ENCODE assay signal across 24 cellular contexts in genomic region chr2:235702186-235702585, GRCh38.
DNase-seq lines count a peak whose midpoint lies in the region; ATAC-seq and TF ChIP-seq lines count a peak whose summit lies in the region.
"Had no signal": no experiment of that assay in that cellular context is flagged by ENCODE, and none has a peak within 500 bp of the region (broad histone marks: within the 10 kb centered on the region; RNA-seq: fewer than 3 reads in every experiment).

No MANE protein-coding gene starts in this region.

- peaks cover 77% of the 10 kb centered on the region for H3K79me2 ChIP-seq in mammary epithelial cell (ENCODE audit: insufficient read depth, low read length)

- H3K36me3 Mint-ChIP-seq in naive thymus-derived CD8-positive, alpha-beta T cell, result no peaks in the 10 kb centered on the region

- in situ Hi-C loops in mammary epithelial cell (cut with MboI; ENCODE audit: low sequenced_read_pairs in 2 of 2), result no loop called here

- TF ChIP-seq CTCF in AG04450 (IDR thresholded peaks at IDR 0.05; ENCODE audit: low read depth, low read length) (no peak), RWPE1 (conservative IDR thresholded peaks at IDR 0.05; ENCODE audit: low read depth) (no peak), esophagus muscularis mucosa (IDR thresholded peaks at IDR 0.05) (no peak), sigmoid colon (IDR thresholded peaks at IDR 0.05) (no peak), mammary epithelial cell (conservative IDR thresholded peaks at IDR 0.05 in 1 of 2, IDR thresholded peaks at IDR 0.05 in 1 of 2; ENCODE audit: extremely low read depth in 1 of 2, insufficient read depth in 1 of 2, low read depth in 1 of 2, low read length in 2 of 2) (no peak)

- peaks cover 4% of the 10 kb centered on the region; the same call in 1 of the 2 replicates for H3K9me3 ChIP-seq in AG04450 (ENCODE audit: control insufficient read depth, insufficient read depth, low read length)
- no peaks in the 10 kb centered on the region for H3K9me3 ChIP-seq in esophagus muscularis mucosa
- H3K9me3 ChIP-seq in sigmoid colon, result no peaks in the 10 kb centered on the region
- H3K9me3 ChIP-seq in mammary epithelial cell (replicated peaks; ENCODE audit: insufficient read depth, low read length), result no peaks in the 10 kb centered on the region
- H3K9me3 ChIP-seq: BE2C, Caco-2, prostate gland had no signal

- POLR2A ChIA-PET in AG04450 (lab: Yijun Ruan, JAX), result no interaction called here
- POLR2A ChIA-PET in RWPE1 (lab: Yijun Ruan, JAX; ENCODE audit: low non-redundant PET), result no interaction called here
- POLR2A ChIA-PET in naive thymus-derived CD8-positive, alpha-beta T cell (lab: Charles Lee), result no interaction called here

- peaks cover 0 to 6% (median 2%) of the 10 kb centered on the region in 5 donors for H3K27me3 Mint-ChIP-seq in naive thymus-derived CD8-positive, alpha-beta T cell
- H3K27me3 Mint-ChIP-seq: type B pancreatic cell had no signal

- no peak for TF ChIP-seq EP300 in esophagus muscularis mucosa (IDR thresholded peaks at IDR 0.05)
- TF ChIP-seq EP300 in sigmoid colon (IDR thresholded peaks at IDR 0.05), result no peak

- TF ChIP-seq POLR2A in esophagus muscularis mucosa (IDR thresholded peaks at IDR 0.05; ENCODE audit: low read depth) (no peak), sigmoid colon (IDR thresholded peaks at IDR 0.05) (no peak)

- DNase-seq in AG04450 (ENCODE audit: low read depth, low spot score) (no peak), RWPE1 (ENCODE audit: low spot score) (no peak), esophagus muscularis mucosa (ENCODE audit: extremely low spot score) (no peak), sigmoid colon (no peak), NCI-H510A (lab: John Stamatoyannopoulos, UW) (no peak), NAMALWA (ENCODE audit: low spot score) (no peak), mammary epithelial cell (no peak)
- no peak for DNase-seq in naive thymus-derived CD8-positive, alpha-beta T cell
- DNase-seq: activated CD4-positive, alpha-beta T cell treated with anti-CD3 and anti-CD28 coated beads, Interleukin-2, amount 10 ng/mL, durations not matched to agents 7 days and 5 days; activated T-cell treated with anti-CD3 and anti-CD28 coated beads, Interleukin-2, amount 50 U/mL, for 4 hours; BE2C; brain microvascular endothelial cell; Caco-2; DMS79; GDM1; kidney; NCI-H510A treated with DMSO at 0.1 percent for 48 hours; NK-92 treated with Interleukin-12 subunit alpha and Interleukin-12 subunit beta, amount 100 ng/mL, for 24 hours; SIG-M5; stimulated activated naive CD8-positive, alpha-beta T cell treated with anti-CD3 and anti-CD28 coated beads, Interleukin-15, amount 100 ng/mL, for 72 hours; SW 1271; T-helper 9 cell had no signal

- intact Hi-C loops in esophagus muscularis mucosa (cut with DNase I) (no loop called here), sigmoid colon (cut with DNase I) (no loop called here), mammary epithelial cell (cut with micrococcal nuclease) (loop anchor here (2.0 kb wide), 1 partner anchor 27 kb away; no protein-coding TSS in a partner anchor)

- no peak overlapping the region for H3K27ac Mint-ChIP-seq in naive thymus-derived CD8-positive, alpha-beta T cell
- H3K27ac Mint-ChIP-seq: activated CD4-positive, alpha-beta T cell treated with anti-CD3 and anti-CD28 coated beads, Interleukin-2, amount 10 ng/mL, durations not matched to agents 7 days and 5 days; stimulated activated naive CD8-positive, alpha-beta T cell treated with anti-CD3 and anti-CD28 coated beads, Interleukin-15, amount 100 ng/mL, for 72 hours; type B pancreatic cell had no signal

- no peaks in the 10 kb centered on the region for H3K9me3 Mint-ChIP-seq in naive thymus-derived CD8-positive, alpha-beta T cell
- H3K9me3 Mint-ChIP-seq: activated CD4-positive, alpha-beta T cell treated with anti-CD3 and anti-CD28 coated beads, Interleukin-2, amount 10 ng/mL, durations not matched to agents 7 days and 5 days; activated T-cell treated with anti-CD3 and anti-CD28 coated beads, Interleukin-2, amount 50 U/mL, for 4 hours; stimulated activated naive CD8-positive, alpha-beta T cell treated with anti-CD3 and anti-CD28 coated beads, Interleukin-15, amount 100 ng/mL, for 72 hours; type B pancreatic cell had no signal

- no peak for ATAC-seq in naive thymus-derived CD8-positive, alpha-beta T cell
- ATAC-seq: activated T-cell treated with anti-CD3 and anti-CD28 coated beads, Interleukin-2, amount 50 U/mL, for 4 hours; stimulated activated naive CD8-positive, alpha-beta T cell treated with anti-CD3 and anti-CD28 coated beads, Interleukin-15, amount 100 ng/mL, for 72 hours had no signal

- H3K4me3 Mint-ChIP-seq in naive thymus-derived CD8-positive, alpha-beta T cell, result no peak overlapping the region
- H3K4me3 Mint-ChIP-seq: activated CD4-positive, alpha-beta T cell treated with anti-CD3 and anti-CD28 coated beads, Interleukin-2, amount 10 ng/mL, durations not matched to agents 7 days and 5 days; activated T-cell treated with anti-CD3 and anti-CD28 coated beads, Interleukin-2, amount 50 U/mL, for 4 hours; stimulated activated naive CD8-positive, alpha-beta T cell treated with anti-CD3 and anti-CD28 coated beads, Interleukin-15, amount 100 ng/mL, for 72 hours; type B pancreatic cell had no signal

- H3K36me3 ChIP-seq in esophagus muscularis mucosa (no peaks in the 10 kb centered on the region), sigmoid colon (no peaks in the 10 kb centered on the region), mammary epithelial cell (ENCODE audit: insufficient read depth, low read length) (no peaks in the 10 kb centered on the region)
- H3K36me3 ChIP-seq: BE2C, brain microvascular endothelial cell, prostate gland had no signal

- BruUV-seq in mammary epithelial cell (replicated peaks; lab: Mats Ljungman, UMichigan), result no TSS peak

- H3K27ac ChIP-seq in AG04450 (ENCODE audit: low read depth, low read length), result peak overlapping the region; percentile 57
- H3K27ac ChIP-seq in RWPE1, result peak overlapping the region; percentile 89
- H3K27ac ChIP-seq in esophagus muscularis mucosa (replicated peaks in 1 of 4), result peak overlapping the region in 3 of 4 donors; percentile 57 to 74 (median 71)
- peak overlapping the region; percentile 57 to 83 (median 76) for H3K27ac ChIP-seq in sigmoid colon
- H3K27ac ChIP-seq in mammary epithelial cell (ENCODE audit: insufficient read depth, low read depth, low read length), result no peak overlapping the region
- H3K27ac ChIP-seq: brain microvascular endothelial cell, prostate gland had no signal

- H4K20me1 ChIP-seq in mammary epithelial cell (ENCODE audit: insufficient read depth, low read length), result no peaks in the 10 kb centered on the region

- H3K4me1 ChIP-seq in esophagus muscularis mucosa, result peaks cover 12 to 84% (median 64%) of the 10 kb centered on the region in 4 donors
- peaks cover 0 to 44% (median 29%) of the 10 kb centered on the region in 4 donors for H3K4me1 ChIP-seq in sigmoid colon
- peaks cover 22% of the 10 kb centered on the region for H3K4me1 ChIP-seq in mammary epithelial cell (ENCODE audit: insufficient read depth, low read length)
- H3K4me1 ChIP-seq: BE2C, prostate gland had no signal

- no peak overlapping the region for H3K4me3 ChIP-seq in AG04450 (ENCODE audit: low read depth, low read length)
- H3K4me3 ChIP-seq in esophagus muscularis mucosa, result no peak overlapping the region
- H3K4me3 ChIP-seq in sigmoid colon, result no peak overlapping the region
- H3K4me3 ChIP-seq in mammary epithelial cell (replicated peaks in 1 of 3; ENCODE audit: insufficient read depth in 1 of 3, low read depth in 2 of 3, low read length in 3 of 3), result no peak overlapping the region
- H3K4me3 ChIP-seq: prostate gland had no signal

- H3K27me3 ChIP-seq in AG04450 (ENCODE audit: control insufficient read depth, insufficient read depth, low read length) (no peaks in the 10 kb centered on the region), esophagus muscularis mucosa (no peaks in the 10 kb centered on the region), sigmoid colon (no peaks in the 10 kb centered on the region), mammary epithelial cell (ENCODE audit: insufficient read depth, low read length) (no peaks in the 10 kb centered on the region)
- H3K27me3 ChIP-seq: BE2C, brain microvascular endothelial cell had no signal

- 94% methylated on average over 4 of the region's 4 CpGs for WGBS in esophagus muscularis mucosa
- 82 to 93% methylated on average over 4 of the region's 4 CpGs for WGBS in sigmoid colon, 2 donors
- 96% methylated on average over 4 of the region's 4 CpGs for WGBS in mammary epithelial cell (ENCODE audit: low coverage, missing lambda C conversion rate)

- dilution Hi-C loops in mammary epithelial cell (cut with HindIII; ENCODE audit: low sequenced_read_pairs), result no loop called here

- H3K4me2 ChIP-seq in mammary epithelial cell (ENCODE audit: insufficient read depth, low read depth, low read length), result no peak overlapping the region

- H3K4me1 Mint-ChIP-seq in naive thymus-derived CD8-positive, alpha-beta T cell, result no peaks in the 10 kb centered on the region
- H3K4me1 Mint-ChIP-seq: activated CD4-positive, alpha-beta T cell treated with anti-CD3 and anti-CD28 coated beads, Interleukin-2, amount 10 ng/mL, durations not matched to agents 7 days and 5 days; stimulated activated naive CD8-positive, alpha-beta T cell treated with anti-CD3 and anti-CD28 coated beads, Interleukin-15, amount 100 ng/mL, for 72 hours had no signal

- CTCF ChIA-PET in AG04450 (lab: Charles Lee), result interaction anchor here (1.2 kb wide), 1 partner anchor 44 kb away, joined by 3 read pairs; no protein-coding TSS in a partner anchor
- CTCF ChIA-PET in RWPE1 (lab: Yijun Ruan, JAX), result no interaction called here
- CTCF ChIA-PET in mammary epithelial cell (lab: Charles Lee; ENCODE audit: low non-redundant PET), result no interaction called here

- no peak overlapping the region for H2AFZ ChIP-seq in mammary epithelial cell (ENCODE audit: low read depth, low read length)

- H3K9ac ChIP-seq in mammary epithelial cell (ENCODE audit: insufficient read depth, low read length), result no peak overlapping the region
